In genomic region chr9:132235894-132236661, GRCh38 we compare ENCODE assay signal across 8 cellular contexts.
DNase-seq lines count a peak whose midpoint lies in the region; ATAC-seq and TF ChIP-seq lines count a peak whose summit lies in the region.

No MANE protein-coding gene starts in this region.

- H2AFZ ChIP-seq in mammary epithelial cell (ENCODE audit: low read depth, low read length) = no peak overlapping the region

- intact Hi-C loops in mammary epithelial cell (cut with micrococcal nuclease) = loop anchor here (1.0 to 5.0 kb wide), 5 partner anchors 67 to 474 kb away; no protein-coding TSS in a partner anchor

- H3K9ac ChIP-seq in mammary epithelial cell (ENCODE audit: insufficient read depth, low read length) = no peak overlapping the region

- no peaks in the 10 kb centered on the region for H3K27me3 ChIP-seq in mammary epithelial cell (ENCODE audit: insufficient read depth, low read length)

- in situ Hi-C loops in mammary epithelial cell (cut with MboI; ENCODE audit: low sequenced_read_pairs in 2 of 2) = no loop called here

- ATAC-seq in GM18870 (IDR thresholded peaks at IDR 0.05; ENCODE audit: unreplicated experiment) = no peak

- H3K4me3 ChIP-seq in mammary epithelial cell (replicated peaks in 1 of 3; ENCODE audit: insufficient read depth in 1 of 3, low read depth in 2 of 3, low read length in 3 of 3) = no peak overlapping the region

- WGBS in mammary epithelial cell (ENCODE audit: low coverage, missing lambda C conversion rate) = 27% methylated on average over 10 of the region's 19 CpGs

- no TSS peak for BruUV-seq in mammary epithelial cell (replicated peaks; lab: Mats Ljungman, UMichigan)

- no peaks in the 10 kb centered on the region for H4K20me1 ChIP-seq in mammary epithelial cell (ENCODE audit: insufficient read depth, low read length)

- dilution Hi-C loops in mammary epithelial cell (cut with HindIII; ENCODE audit: low sequenced_read_pairs) = loop anchor here (5.0 kb wide), 1 partner anchor 39 kb away; no protein-coding TSS in a partner anchor

- H3K36me3 ChIP-seq in mammary epithelial cell (ENCODE audit: insufficient read depth, low read length) = no peaks in the 10 kb centered on the region

- DNase-seq in NCI-H446 (lab: John Stamatoyannopoulos, UW) = peak; percentile 33 to 67
- DNase-seq in NCI-H446 treated with DMSO at 0.1 percent for 48 hours (lab: John Stamatoyannopoulos, UW) = no peak
- peak; percentile 31 for DNase-seq in NCI-H2107 treated with DMSO at 0.1 percent for 48 hours (lab: John Stamatoyannopoulos, UW; ENCODE audit: unreplicated experiment)
- peak; percentile 58 for DNase-seq in mammary epithelial cell
- DNase-seq in islet precursor cell = peak; percentile 90
- DNase-seq in stimulated activated CD4-positive, alpha-beta T cell treated with anti-CD3 and anti-CD28 coated beads, Interleukin-2, amount 100 ng/mL, for 24 hours = peak; percentile 87 to 88

- CTCF ChIA-PET in mammary epithelial cell (lab: Charles Lee; ENCODE audit: low non-redundant PET) = interaction anchor here (0.6 to 1.1 kb wide), 10 partner anchors 17 to 608 kb away, joined by 3 to 14 read pairs (median 4); no protein-coding TSS in a partner anchor

- H3K4me2 ChIP-seq in mammary epithelial cell (ENCODE audit: insufficient read depth, low read depth, low read length) = no peak overlapping the region

- H3K79me2 ChIP-seq in mammary epithelial cell (ENCODE audit: insufficient read depth, low read length) = no peaks in the 10 kb centered on the region

- H3K27ac ChIP-seq in VCaP (peak overlapping the region; percentile 26; the same call in 1 of the 2 replicates), mammary epithelial cell (ENCODE audit: insufficient read depth, low read depth, low read length) (no peak overlapping the region)

- H3K9me3 ChIP-seq in mammary epithelial cell (replicated peaks; ENCODE audit: insufficient read depth, low read length) = no peaks in the 10 kb centered on the region

- peaks cover 4% of the 10 kb centered on the region for H3K4me1 ChIP-seq in mammary epithelial cell (ENCODE audit: insufficient read depth, low read length)

- TF ChIP-seq CTCF in VCaP (conservative IDR thresholded peaks at IDR 0.05) (peak; percentile 99), mammary epithelial cell (conservative IDR thresholded peaks at IDR 0.05 in 1 of 2, IDR thresholded peaks at IDR 0.05 in 1 of 2; ENCODE audit: extremely low read depth in 1 of 2, insufficient read depth in 1 of 2, low read depth in 1 of 2, low read length in 2 of 2) (peak; percentile 98)
